ENCODE assay signal across 1 cellular context in the genomic region with DNA sequence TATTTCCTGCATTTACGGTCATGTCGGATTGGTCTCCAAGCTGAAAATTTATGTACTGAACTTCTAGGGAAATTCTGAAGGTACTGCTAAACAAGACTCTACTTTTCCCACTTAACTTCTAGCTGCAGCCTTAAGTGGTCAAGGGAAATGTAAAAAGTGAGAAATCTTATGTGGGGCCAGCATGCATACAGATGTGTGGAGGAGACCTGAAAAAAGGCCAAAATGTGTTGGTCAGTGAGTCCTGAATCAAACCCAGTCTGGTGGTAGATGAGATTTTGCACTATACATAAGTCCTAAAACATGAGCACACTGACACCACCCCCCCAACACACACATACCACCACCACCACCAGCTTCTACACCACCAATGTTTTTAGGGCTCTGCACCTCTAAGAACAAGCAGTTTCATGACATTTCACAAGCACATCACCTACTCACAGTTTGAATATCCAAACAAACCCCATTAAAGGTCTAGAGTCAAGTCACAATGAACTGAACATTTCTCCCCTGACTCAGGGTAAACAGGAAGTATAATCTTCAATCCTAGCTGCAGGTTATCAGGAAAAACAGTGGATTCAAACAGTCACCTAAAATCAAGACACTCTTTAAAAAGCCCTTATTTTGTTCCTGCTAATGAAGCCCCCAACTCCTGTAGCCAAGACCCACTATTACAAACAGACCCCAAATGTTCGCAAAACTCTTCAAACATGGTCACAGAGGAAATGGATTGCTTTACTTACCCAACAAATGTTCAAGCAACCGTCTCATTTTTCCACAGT.
TF ChIP-seq lines count a peak whose summit lies in the region.

No MANE protein-coding gene starts in this region.

TF ChIP-seq in GM23338, 12 proteins besides CTCF, POLR2A, EP300 and RAD21 (continued from another document):
- no peak for TF ChIP-seq ETS1 (IDR thresholded peaks at IDR 0.05)
